ENCODE assay signal across 13 cellular contexts in the genomic region with DNA sequence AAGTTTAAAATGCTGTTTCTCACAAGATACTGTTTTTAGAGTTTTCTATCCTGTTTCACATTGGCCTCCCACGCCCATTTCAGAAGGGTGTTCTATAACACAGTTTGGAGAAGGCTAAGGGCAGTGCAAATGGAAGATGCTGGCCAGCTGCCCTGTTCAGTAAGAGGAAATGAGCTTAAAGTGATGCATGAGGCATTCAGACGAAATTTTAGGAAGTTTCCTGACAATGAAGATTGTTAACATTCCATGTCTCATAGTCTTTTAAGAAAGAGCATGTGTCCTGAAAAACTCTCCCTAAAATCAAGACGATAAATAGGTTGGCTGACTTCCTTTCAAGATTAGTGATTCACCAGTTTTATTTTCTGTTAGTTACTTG.
A peak's percentile ranks its signal among the peaks of the same experiment; 100 is the strongest.
DNase-seq lines count a peak whose midpoint lies in the region; ATAC-seq and TF ChIP-seq lines count a peak whose summit lies in the region.
"Had no signal": no experiment of that assay in that cellular context is flagged by ENCODE, and none has a peak within 500 bp of the region (broad histone marks: within the 10 kb centered on the region; RNA-seq: fewer than 3 reads in every experiment).

No MANE protein-coding gene starts in this region.

- H3K27ac ChIP-seq in right atrium auricular region (no peak overlapping the region), heart right ventricle (peak overlapping the region in 7 of 10 donors; percentile 12 to 59 (median 40))

- H3K4me3 Mint-ChIP-seq in activated naive CD8-positive, alpha-beta T cell treated with anti-CD3 and anti-CD28 coated beads, Interleukin-2, amount 50 U/mL, for 24 hours: no peak overlapping the region
- H3K4me3 Mint-ChIP-seq: activated B cell treated with CpG ODN at 0.5 μM for 24 hours; B cell; stimulated activated naive CD8-positive, alpha-beta T cell treated with anti-CD3 and anti-CD28 coated beads, Interleukin-15, amount 100 ng/mL, for 72 hours had no signal

- H3K4me3 ChIP-seq in right atrium auricular region (no peak overlapping the region), heart right ventricle (no peak overlapping the region)

- H3K9me3 ChIP-seq in right atrium auricular region (no peaks in the 10 kb centered on the region), heart right ventricle (no peaks in the 10 kb centered on the region)

- no peaks in the 10 kb centered on the region for H3K36me3 ChIP-seq in right atrium auricular region
- no peaks in the 10 kb centered on the region for H3K36me3 ChIP-seq in heart right ventricle

- no peak for TF ChIP-seq CTCF in right atrium auricular region (IDR thresholded peaks at IDR 0.05)
- TF ChIP-seq CTCF in heart right ventricle (IDR thresholded peaks at IDR 0.05): no peak
- no peak for TF ChIP-seq CTCF in GM20000 (IDR thresholded peaks at IDR 0.05; ENCODE audit: extremely low read depth, missing control alignments)

- no peaks in the 10 kb centered on the region for H3K9me3 Mint-ChIP-seq in activated naive CD8-positive, alpha-beta T cell treated with anti-CD3 and anti-CD28 coated beads, Interleukin-2, amount 50 U/mL, for 24 hours
- H3K9me3 Mint-ChIP-seq: activated B cell treated with CpG ODN at 0.5 μM for 24 hours; stimulated activated naive CD8-positive, alpha-beta T cell treated with anti-CD3 and anti-CD28 coated beads, Interleukin-15, amount 100 ng/mL, for 72 hours had no signal

- DNase-seq in Right ventricle myocardium inferior (ENCODE audit: missing footprints) (no peak), right atrium auricular region (ENCODE audit: low spot score) (no peak), heart right ventricle (peak in 1 of 2 donors; percentile 62), stromal cell of bone marrow (ENCODE audit: low read depth) (peak; percentile 75), GM20000 (ENCODE audit: low spot score) (no peak)
- DNase-seq in activated naive CD8-positive, alpha-beta T cell treated with anti-CD3 and anti-CD28 coated beads, Interleukin-2, amount 50 U/mL, for 24 hours: no peak
- DNase-seq: activated B cell treated with CpG ODN at 0.5 μM for 24 hours, activated gamma-delta T cell treated with Interleukin-2 at 50 U/mL for 16 hours, mesendoderm had no signal

- ATAC-seq in Right ventricle myocardium inferior (peak; percentile 72), heart right ventricle (peak; percentile 50 to 94 (median 83)), HG03108 (IDR thresholded peaks at IDR 0.05; ENCODE audit: unreplicated experiment) (no peak), GM19455 (IDR thresholded peaks at IDR 0.05; ENCODE audit: unreplicated experiment) (no peak)
- ATAC-seq in activated naive CD8-positive, alpha-beta T cell treated with anti-CD3 and anti-CD28 coated beads, Interleukin-2, amount 50 U/mL, for 24 hours: peak; percentile 33

- no peaks in the 10 kb centered on the region for H3K27me3 Mint-ChIP-seq in activated naive CD8-positive, alpha-beta T cell treated with anti-CD3 and anti-CD28 coated beads, Interleukin-2, amount 50 U/mL, for 24 hours
- H3K27me3 Mint-ChIP-seq: activated B cell treated with CpG ODN at 0.5 μM for 24 hours; B cell; stimulated activated naive CD8-positive, alpha-beta T cell treated with anti-CD3 and anti-CD28 coated beads, Interleukin-15, amount 100 ng/mL, for 72 hours had no signal

- no peak overlapping the region for H3K27ac Mint-ChIP-seq in activated naive CD8-positive, alpha-beta T cell treated with anti-CD3 and anti-CD28 coated beads, Interleukin-2, amount 50 U/mL, for 24 hours
- H3K27ac Mint-ChIP-seq: activated B cell treated with CpG ODN at 0.5 μM for 24 hours; B cell; stimulated activated naive CD8-positive, alpha-beta T cell treated with anti-CD3 and anti-CD28 coated beads, Interleukin-15, amount 100 ng/mL, for 72 hours had no signal

- peaks cover 0 to 9% of the 10 kb centered on the region in 2 donors for H3K4me1 ChIP-seq in right atrium auricular region
- H3K4me1 ChIP-seq in heart right ventricle: peaks cover 0 to 19% (median 9%) of the 10 kb centered on the region in 9 donors

- H3K36me3 Mint-ChIP-seq in activated naive CD8-positive, alpha-beta T cell treated with anti-CD3 and anti-CD28 coated beads, Interleukin-2, amount 50 U/mL, for 24 hours (ENCODE audit: low read depth): no peaks in the 10 kb centered on the region

- peaks cover 12% of the 10 kb centered on the region for H3K4me1 Mint-ChIP-seq in activated naive CD8-positive, alpha-beta T cell treated with anti-CD3 and anti-CD28 coated beads, Interleukin-2, amount 50 U/mL, for 24 hours
- H3K4me1 Mint-ChIP-seq: activated B cell treated with CpG ODN at 0.5 μM for 24 hours, B cell had no signal

- intact Hi-C loops in Right ventricle myocardium inferior (cut with DNase I): no loop called here
- intact Hi-C loops in heart right ventricle (cut with DNase I): no loop called here

- WGBS in heart right ventricle, 2 donors: 34 to 48% methylated on average over 3 of the region's 3 CpGs

- H3K27me3 ChIP-seq in right atrium auricular region (no peaks in the 10 kb centered on the region), heart right ventricle (no peaks in the 10 kb centered on the region)

Comparison
In these comparisons a context has a peak if more than half of its experiments do, and no peak if none do; other contexts are left out.
1. H3K27ac ChIP-seq: peak in heart right ventricle (7 of 10); none in right atrium auricular region (0 of 2).
2. ATAC-seq: peak in Right ventricle myocardium inferior (single experiment), activated naive CD8-positive, alpha-beta T cell treated with anti-CD3 and anti-CD28 coated beads, Interleukin-2, amount 50 U/mL, for 24 hours (single experiment) and heart right ventricle (8 of 8); none in HG03108 (single experiment) and GM19455 (single experiment).